1 cellular context compared by ENCODE assay signal in genomic region chr15:70627734-70628541, GRCh38.
TF ChIP-seq lines count a peak whose summit lies in the region.

No MANE protein-coding gene starts in this region.

TF ChIP-seq in WTC11, 78 proteins besides CTCF, POLR2A, EP300 and RAD21 (continued from another document):
- no peak for TF ChIP-seq FOXP4 (CRISPR knock-in tag; IDR thresholded peaks at IDR 0.05)
- TF ChIP-seq ATF2 (CRISPR knock-in tag; IDR thresholded peaks at IDR 0.05; ENCODE audit: borderline replicate concordance, low read depth) = no peak
- no peak for TF ChIP-seq NFATC4 (CRISPR knock-in tag; IDR thresholded peaks at IDR 0.05)
- no peak for TF ChIP-seq ZNF219 (CRISPR knock-in tag; IDR thresholded peaks at IDR 0.05; ENCODE audit: borderline replicate concordance)
- no peak for TF ChIP-seq TEAD1 (CRISPR knock-in tag; IDR thresholded peaks at IDR 0.05)
- no peak for TF ChIP-seq FOXP1 (CRISPR knock-in tag; IDR thresholded peaks at IDR 0.05; ENCODE audit: borderline replicate concordance)
TF ChIP-seq in WTC11: peak in this region for 0.
